Comparison of ENCODE assay signal across 21 cellular contexts in genomic region chr6:12557760-12558159, GRCh38.
"Had no signal": no experiment of that assay in that cellular context is flagged by ENCODE, and none has a peak within 500 bp of the region (broad histone marks: within the 10 kb centered on the region; RNA-seq: fewer than 3 reads in every experiment).

No MANE protein-coding gene starts in this region.

- H3K36me3 Mint-ChIP-seq: stimulated activated effector memory CD8-positive, alpha-beta T cell treated with anti-CD3 and anti-CD28 coated beads, Interleukin-12 subunit alpha, Interleukin-12 subunit beta, amount 100 ng/mL, for 72 hours had no signal

- H3K4me1 ChIP-seq: gastroesophageal sphincter, suprapubic skin, thyroid gland, upper lobe of left lung, uterus had no signal

- H3K27me3 ChIP-seq: dorsolateral prefrontal cortex, gastroesophageal sphincter, neutrophil, suprapubic skin, thyroid gland, upper lobe of left lung, uterus had no signal

- FAIRE-seq: kidney had no signal

- H3K27ac Mint-ChIP-seq: immature natural killer cell; naive thymus-derived CD8-positive, alpha-beta T cell; stimulated activated effector memory CD8-positive, alpha-beta T cell treated with anti-CD3 and anti-CD28 coated beads, Interleukin-12 subunit alpha, Interleukin-12 subunit beta, amount 100 ng/mL, for 72 hours had no signal

- H3K9me3 ChIP-seq: mucosa of descending colon, neutrophil, thyroid gland, uterus had no signal

- H3K27ac ChIP-seq: dorsolateral prefrontal cortex, gastroesophageal sphincter, neutrophil, suprapubic skin, thyroid gland, upper lobe of left lung, uterus had no signal

- H3K4me1 Mint-ChIP-seq: immature natural killer cell; naive thymus-derived CD8-positive, alpha-beta T cell; stimulated activated effector memory CD8-positive, alpha-beta T cell treated with anti-CD3 and anti-CD28 coated beads, Interleukin-12 subunit alpha, Interleukin-12 subunit beta, amount 100 ng/mL, for 72 hours had no signal

- H3K4me3 Mint-ChIP-seq: immature natural killer cell; naive thymus-derived CD8-positive, alpha-beta T cell; stimulated activated effector memory CD8-positive, alpha-beta T cell treated with anti-CD3 and anti-CD28 coated beads, Interleukin-12 subunit alpha, Interleukin-12 subunit beta, amount 100 ng/mL, for 72 hours had no signal

- ATAC-seq: esophagus mucosa; gastroesophageal sphincter; mucosa of descending colon; naive thymus-derived CD8-positive, alpha-beta T cell; right cardiac atrium; stimulated activated effector memory CD8-positive, alpha-beta T cell treated with anti-CD3 and anti-CD28 coated beads, Interleukin-12 subunit alpha, Interleukin-12 subunit beta, amount 100 ng/mL, for 72 hours; stimulated activated naive CD8-positive, alpha-beta T cell treated with anti-CD3 and anti-CD28 coated beads, Interleukin-15, Interleukin-2, amounts not matched to agents 100 U/mL and 50 U/mL, for 24 hours had no signal

- H3K4me2 ChIP-seq: smooth muscle cell had no signal

- DNase-seq: cortex of kidney; dorsolateral prefrontal cortex; effector CD8-positive, alpha-beta T cell; immature natural killer cell; kidney; mucosa of descending colon; naive thymus-derived CD8-positive, alpha-beta T cell; posterior cingulate gyrus; right cardiac atrium; stimulated activated CD4-positive, alpha-beta T cell treated with anti-CD3 and anti-CD28 coated beads, Interleukin-4, amount 100 ng/mL, for 1 hour; stimulated activated CD8-positive, alpha-beta memory T cell treated with anti-CD3 and anti-CD28 coated beads, Interleukin-4, amount 100 ng/mL, for 48 hours; stimulated activated naive CD8-positive, alpha-beta T cell treated with anti-CD3 and anti-CD28 coated beads, Interleukin-15, Interleukin-2, amounts not matched to agents 100 U/mL and 50 U/mL, for 24 hours; thyroid gland; upper lobe of left lung; uterus had no signal

- H3K4me3 ChIP-seq: dorsolateral prefrontal cortex, gastroesophageal sphincter, mucosa of descending colon, smooth muscle cell, suprapubic skin, thyroid gland, upper lobe of left lung, uterus had no signal

- H3K36me3 ChIP-seq: gastroesophageal sphincter, neutrophil, suprapubic skin, thyroid gland, upper lobe of left lung, uterus had no signal
